27 cellular contexts compared by ENCODE assay signal in genomic region chr11:127385071-127385470, GRCh38.
"Had no signal": no experiment of that assay in that cellular context is flagged by ENCODE, and none has a peak within 500 bp of the region (broad histone marks: within the 10 kb centered on the region; RNA-seq: fewer than 3 reads in every experiment).

No MANE protein-coding gene starts in this region.

- ATAC-seq: foreskin keratinocyte; gastroesophageal sphincter; heart left ventricle; left lung; naive thymus-derived CD4-positive, alpha-beta T cell; sciatic nerve had no signal

- DNase-seq: dermis blood vessel endothelial cell; effector memory CD4-positive, alpha-beta T cell; foreskin keratinocyte; heart left ventricle; kidney; left lung; mesenchymal stem cell; midbrain; naive thymus-derived CD4-positive, alpha-beta T cell; stimulated activated CD4-positive, alpha-beta T cell treated with anti-CD3 and anti-CD28 coated beads, Interleukin-12 subunit alpha, Interleukin-12 subunit beta, amount 100 ng/mL, for 4 hours; stimulated activated CD4-positive, alpha-beta T cell treated with anti-CD3 and anti-CD28 coated beads, Interleukin-1b, Interleukin-23, amount 100 ng/mL, for 48 hours; stimulated activated CD4-positive, alpha-beta T cell treated with anti-CD3 and anti-CD28 coated beads, Interleukin-4, amount 100 ng/mL, for 1 hour; stimulated activated CD8-positive, alpha-beta memory T cell treated with anti-CD3 and anti-CD28 coated beads, Interleukin-4, amount 100 ng/mL, for 48 hours; stimulated activated naive CD4-positive, alpha-beta T cell; stomach; tibial artery; upper lobe of left lung had no signal

- H3K4me1 Mint-ChIP-seq: naive thymus-derived CD4-positive, alpha-beta T cell; neural progenitor cell had no signal

- H3K4me3 Mint-ChIP-seq: naive thymus-derived CD4-positive, alpha-beta T cell; nephron; neural progenitor cell had no signal

- H3K79me2 ChIP-seq: hepatocyte, parathyroid adenoma had no signal

- H3K4me2 ChIP-seq: hepatocyte, neural progenitor cell, smooth muscle cell had no signal

- H3K9me3 ChIP-seq: esophagus muscularis mucosa, gastroesophageal sphincter, heart left ventricle, left lung, stomach, tibial artery, upper lobe of left lung had no signal

- H3K9me3 Mint-ChIP-seq: nephron, neural progenitor cell had no signal

- H3K27me3 ChIP-seq: esophagus muscularis mucosa, foreskin keratinocyte, left lung, neural progenitor cell, stomach, tibial artery, upper lobe of left lung had no signal

- H3K27ac Mint-ChIP-seq: naive thymus-derived CD4-positive, alpha-beta T cell; nephron; neural progenitor cell; progenitor cell of endocrine pancreas had no signal

- H3K9ac ChIP-seq: neural progenitor cell, parathyroid adenoma had no signal

- H3K36me3 Mint-ChIP-seq: naive thymus-derived CD4-positive, alpha-beta T cell; neural progenitor cell had no signal

- H3K36me3 ChIP-seq: esophagus muscularis mucosa, gastroesophageal sphincter, heart left ventricle, left lung, neural progenitor cell, stomach, tibial artery, upper lobe of left lung had no signal

- H3K4me3 ChIP-seq: coronary artery, esophagus muscularis mucosa, gastroesophageal sphincter, heart left ventricle, hepatocyte, left lung, neural progenitor cell, smooth muscle cell, stomach, tibial artery, upper lobe of left lung had no signal

- H3K4me1 ChIP-seq: esophagus muscularis mucosa, foreskin keratinocyte, gastroesophageal sphincter, heart left ventricle, left lung, neural progenitor cell, parathyroid adenoma, stomach, tibial artery, upper lobe of left lung had no signal

- H3K27ac ChIP-seq: coronary artery, esophagus muscularis mucosa, foreskin keratinocyte, gastroesophageal sphincter, heart left ventricle, hepatocyte, left lung, neural progenitor cell, parathyroid adenoma, stomach, tibial artery, upper lobe of left lung had no signal

- H2AFZ ChIP-seq: hepatocyte, neural progenitor cell, parathyroid adenoma had no signal
